Comparison of ENCODE assay signal across 9 cellular contexts in genomic region chr13:47426126-47426849, GRCh38.
DNase-seq lines count a peak whose midpoint lies in the region; ATAC-seq and TF ChIP-seq lines count a peak whose summit lies in the region.
"Had no signal": no experiment of that assay in that cellular context is flagged by ENCODE, and none has a peak within 500 bp of the region (broad histone marks: within the 10 kb centered on the region; RNA-seq: fewer than 3 reads in every experiment).

No MANE protein-coding gene starts in this region.

- H3K36me3 ChIP-seq in colonic mucosa (no peaks in the 10 kb centered on the region), aorta (ENCODE audit: control insufficient read depth in 1 of 2, insufficient read depth in 2 of 2, low read length in 1 of 2) (no peaks in the 10 kb centered on the region)

- intact Hi-C loops in Right ventricle myocardium inferior (cut with DNase I), result loop anchor here (5.0 to 10.0 kb wide), 2 partner anchors 79 to 121 kb away; no protein-coding TSS in a partner anchor
- intact Hi-C loops in cardiac septum (cut with DNase I), result loop anchor here (10.0 kb wide), 1 partner anchor 99 kb away; no protein-coding TSS in a partner anchor
- intact Hi-C loops in colonic mucosa (cut with DNase I), result no loop called here
- intact Hi-C loops in aorta (cut with DNase I), result no loop called here

- H3K4me1 ChIP-seq in colonic mucosa (no peaks in the 10 kb centered on the region), aorta (ENCODE audit: control insufficient read depth in 1 of 2, insufficient read depth in 2 of 2, low read length in 2 of 2) (no peaks in the 10 kb centered on the region)

- no peak for TF ChIP-seq CTCF in colonic mucosa (IDR thresholded peaks at IDR 0.05)

- no peak overlapping the region for H3K4me3 ChIP-seq in colonic mucosa
- H3K4me3 ChIP-seq in aorta (ENCODE audit: low read length in 2 of 2), result no peak overlapping the region

- H3K9me3 ChIP-seq in colonic mucosa (no peaks in the 10 kb centered on the region), aorta (ENCODE audit: control insufficient read depth, low read length) (no peaks in the 10 kb centered on the region)

- WGBS in aorta, 2 donors, result 69 to 74% methylated on average over 3 of the region's 3 CpGs

- H3K27me3 ChIP-seq in colonic mucosa, result no peaks in the 10 kb centered on the region
- no peaks in the 10 kb centered on the region for H3K27me3 ChIP-seq in aorta (ENCODE audit: control insufficient read depth in 1 of 2, insufficient read depth in 2 of 2, low read length in 1 of 2)

- DNase-seq in Right ventricle myocardium inferior (ENCODE audit: missing footprints) (no peak), cardiac septum (ENCODE audit: low spot score) (no peak), colonic mucosa (peak; percentile 19), left lobe of liver (ENCODE audit: low spot score) (no peak), aorta (peak in 1 of 2 donors; percentile 53), NCI-H1436 treated with DMSO at 0.1 percent for 48 hours (lab: John Stamatoyannopoulos, UW) (no peak), DMS 273 (lab: John Stamatoyannopoulos, UW; ENCODE audit: unreplicated experiment) (no peak)
- DNase-seq in activated effector memory CD4-positive, alpha-beta T cell treated with Interleukin-2 at 50 U/mL for 16 hours, result no peak
- DNase-seq: stimulated activated CD4-positive, alpha-beta T cell treated with anti-CD3 and anti-CD28 coated beads, Interleukin-4, amount 100 ng/mL, for 24 hours had no signal

- H3K27ac ChIP-seq in colonic mucosa (no peak overlapping the region), aorta (ENCODE audit: low read depth in 1 of 2, low read length in 2 of 2) (no peak overlapping the region)

- ATAC-seq in Right ventricle myocardium inferior, result peak; percentile 85
- peak; percentile 47 for ATAC-seq in left lobe of liver
- ATAC-seq in aorta (ENCODE audit: low FRiP score), result peak; percentile 76

- no peak overlapping the region for H3K9ac ChIP-seq in colonic mucosa (ENCODE audit: low read depth in 2 of 2, low read length in 2 of 2)

Comparison
In these comparisons a context has a peak if more than half of its experiments do, and no peak if none do; other contexts are left out.
1. intact Hi-C loops: an anchor here in Right ventricle myocardium inferior (5.0 to 10.0 kb wide) and cardiac septum (10.0 kb wide); none called in colonic mucosa and aorta.